17 cellular contexts compared by ENCODE assay signal in the genomic region with DNA sequence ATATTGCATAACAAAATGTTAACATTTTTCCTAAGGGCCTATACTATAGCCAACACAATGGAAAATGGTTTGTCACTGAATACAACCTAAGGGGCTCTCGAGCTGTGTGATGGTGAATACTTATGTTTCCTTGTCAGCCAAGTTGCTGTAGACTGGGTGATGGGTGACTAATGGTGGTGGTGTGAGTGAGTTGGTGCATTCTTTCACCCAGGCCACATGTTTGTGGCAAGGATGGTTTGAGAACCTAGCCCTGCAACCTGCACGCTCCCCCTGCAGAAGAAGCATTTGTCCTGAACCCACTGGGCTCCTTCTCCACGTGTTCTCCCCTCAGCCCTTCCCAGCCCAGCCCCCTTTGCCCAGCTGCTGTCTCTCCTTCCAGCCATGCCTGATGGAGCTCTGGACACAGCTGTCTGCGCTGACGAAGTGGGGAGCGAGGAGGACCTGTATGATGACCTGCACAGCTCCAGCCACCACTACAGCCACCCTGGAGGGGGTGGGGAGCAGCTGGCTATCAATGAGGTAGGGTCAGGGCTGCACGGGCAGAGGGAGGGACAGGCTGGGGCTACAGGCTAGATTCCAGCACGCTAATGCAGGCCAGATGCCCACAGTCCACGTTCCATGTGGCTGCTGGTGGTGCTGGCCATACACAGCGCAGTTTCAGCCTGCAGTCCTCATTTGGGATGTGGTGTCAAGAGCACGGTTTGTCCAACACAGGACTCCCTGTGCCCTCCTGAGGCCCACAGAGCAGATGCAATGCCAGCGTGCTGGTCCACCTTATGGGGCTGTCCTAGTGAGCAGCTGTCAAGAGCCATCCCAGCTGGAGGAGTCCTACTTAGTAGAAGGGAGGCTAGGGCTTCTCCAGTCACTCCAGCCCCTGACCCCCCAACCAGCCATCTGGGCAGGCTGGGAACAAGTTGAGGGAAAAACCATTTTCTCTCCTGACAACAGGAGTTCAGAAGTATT.
"Had no signal": no experiment of that assay in that cellular context is flagged by ENCODE, and none has a peak within 500 bp of the region (broad histone marks: within the 10 kb centered on the region; RNA-seq: fewer than 3 reads in every experiment).

No MANE protein-coding gene starts in this region.

- H3K27ac ChIP-seq: brain microvascular endothelial cell, gastrocnemius medialis, heart left ventricle, parathyroid adenoma, transverse colon had no signal

- H3K36me3 ChIP-seq: brain microvascular endothelial cell, gastrocnemius medialis, heart left ventricle, transverse colon had no signal

- H3K4me3 Mint-ChIP-seq: activated naive CD8-positive, alpha-beta T cell treated with anti-CD3 and anti-CD28 coated beads, Interleukin-2, amount 10 ng/mL, durations not matched to agents 7 days and 5 days; dendritic cell treated with granulocyte-macrophage colony-stimulating factor and Interleukin-4, amounts not matched to agents 40 ng/mL and 50 ng/mL, for 4 days; effector memory CD8-positive, alpha-beta T cell; immature natural killer cell had no signal

- H3K4me1 ChIP-seq: gastrocnemius medialis, heart left ventricle, parathyroid adenoma, transverse colon had no signal

- H3K27me3 ChIP-seq: brain microvascular endothelial cell, gastrocnemius medialis, transverse colon had no signal

- H3K27ac Mint-ChIP-seq: activated naive CD8-positive, alpha-beta T cell treated with anti-CD3 and anti-CD28 coated beads, Interleukin-2, amount 10 ng/mL, durations not matched to agents 7 days and 5 days; dendritic cell treated with granulocyte-macrophage colony-stimulating factor and Interleukin-4, amounts not matched to agents 40 ng/mL and 50 ng/mL, for 4 days; effector memory CD8-positive, alpha-beta T cell; immature natural killer cell had no signal

- H2AFZ ChIP-seq: parathyroid adenoma had no signal

- H3K79me2 ChIP-seq: parathyroid adenoma had no signal

- ATAC-seq: effector memory CD8-positive, alpha-beta T cell; gastrocnemius medialis; heart left ventricle; left colon had no signal

- H3K4me3 ChIP-seq: gastrocnemius medialis, heart left ventricle, lung, transverse colon had no signal

- DNase-seq: activated CD4-positive, alpha-beta T cell treated with anti-CD3 and anti-CD28 coated beads, Interleukin-2, amount 50 U/mL, for 48 hours; activated CD4-positive, CD25-positive, alpha-beta regulatory T cell treated with anti-CD3 and anti-CD28 coated beads, Interleukin-2, amount 50 U/mL, for 72 hours; activated naive CD8-positive, alpha-beta T cell treated with anti-CD3 and anti-CD28 coated beads, Interleukin-2, amount 10 ng/mL, durations not matched to agents 7 days and 5 days; activated T-cell treated with anti-CD3 and anti-CD28 coated beads, Interleukin-2, amount 50 U/mL, for 48 hours; anterior cingulate cortex; brain microvascular endothelial cell; effector memory CD8-positive, alpha-beta T cell; gastrocnemius medialis; heart left ventricle; immature natural killer cell; left colon; stimulated activated CD4-positive, alpha-beta T cell treated with anti-CD3 and anti-CD28 coated beads, Interleukin-4, amount 100 ng/mL, for 1 hour; stimulated activated naive CD4-positive, alpha-beta T cell; transverse colon had no signal

- H3K4me1 Mint-ChIP-seq: immature natural killer cell had no signal

- H3K9ac ChIP-seq: parathyroid adenoma had no signal

- H3K9me3 ChIP-seq: gastrocnemius medialis, heart left ventricle, transverse colon had no signal

- H3K36me3 Mint-ChIP-seq: immature natural killer cell had no signal
